24 cellular contexts compared by ENCODE assay signal in the genomic region with DNA sequence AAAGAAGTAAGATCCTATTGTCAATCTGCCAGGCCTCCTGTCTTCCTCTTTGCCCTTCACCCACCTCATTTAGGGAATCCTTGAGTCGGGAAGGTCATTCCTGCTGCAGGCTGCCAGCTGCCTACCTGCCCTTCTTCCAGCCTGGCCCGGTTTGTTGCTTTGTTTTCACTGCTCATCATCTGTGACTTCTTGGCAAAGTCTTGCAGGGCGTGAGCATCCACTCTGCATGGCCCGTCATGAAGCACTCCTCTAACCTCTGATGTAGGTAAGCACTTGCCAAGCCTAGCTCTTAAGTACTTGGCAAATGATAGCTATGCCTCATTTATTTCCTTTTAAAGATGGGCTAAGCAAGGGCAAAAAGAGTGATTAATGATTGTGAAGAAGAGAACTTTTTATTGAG.
"Had no signal": no experiment of that assay in that cellular context is flagged by ENCODE, and none has a peak within 500 bp of the region (broad histone marks: within the 10 kb centered on the region; RNA-seq: fewer than 3 reads in every experiment).

No MANE protein-coding gene starts in this region.

- DNase-seq: activated CD4-positive, alpha-beta T cell treated with anti-CD3 and anti-CD28 coated beads for 36 hours; activated CD4-positive, CD25-positive, alpha-beta regulatory T cell; activated CD8-positive, alpha-beta memory T cell treated with anti-CD3 and anti-CD28 coated beads, Interleukin-2, amount 10 ng/mL, durations not matched to agents 7 days and 5 days; activated CD8-positive, alpha-beta T cell treated with anti-CD3 and anti-CD28 coated beads, Interleukin-2, amount 10 ng/mL, durations not matched to agents 7 days and 5 days; activated T-cell treated with anti-CD3 and anti-CD28 coated beads, Interleukin-2, amount 50 U/mL, for 48 hours; central memory CD4-positive, alpha-beta T cell; foreskin keratinocyte; heart left ventricle; hypothalamus; kidney glomerular epithelial cell; natural killer cell; occipital lobe; stimulated activated CD4-positive, alpha-beta T cell treated with anti-CD3 and anti-CD28 coated beads, Interleukin-1b, Interleukin-23, amount 100 ng/mL, for 48 hours; stimulated activated naive B cell treated with anti-CD40 and anti-IgM and Interleukin-4, amounts not matched to agents 10 μg/mL and 1 μg/mL and 100 μg/mL, for 72 hours; stomach; tibial artery had no signal

- H3K4me1 ChIP-seq: breast epithelium, esophagus muscularis mucosa, foreskin keratinocyte, heart left ventricle, right atrium auricular region, stomach, tibial artery had no signal

- H3K4me3 ChIP-seq: breast epithelium, esophagus muscularis mucosa, heart left ventricle, lung, neural progenitor cell, right atrium auricular region, smooth muscle cell, stomach, tibial artery had no signal

- H3K27me3 ChIP-seq: breast epithelium, esophagus muscularis mucosa, foreskin keratinocyte, heart left ventricle, neural progenitor cell, right atrium auricular region, stomach, tibial artery had no signal

- ATAC-seq: activated CD4-positive, alpha-beta T cell treated with anti-CD3 and anti-CD28 coated beads for 36 hours; activated CD8-positive, alpha-beta memory T cell treated with anti-CD3 and anti-CD28 coated beads, Interleukin-2, amount 10 ng/mL, durations not matched to agents 7 days and 5 days; activated CD8-positive, alpha-beta T cell treated with anti-CD3 and anti-CD28 coated beads, Interleukin-2, amount 10 ng/mL, durations not matched to agents 7 days and 5 days; activated naive CD4-positive, alpha-beta T cell treated with anti-CD3 and anti-CD28 coated beads, Interleukin-2, amount 50 U/mL, for 72 hours; foreskin keratinocyte; heart left ventricle; left lobe of liver; natural killer cell; stimulated activated naive B cell treated with anti-CD40 and anti-IgM and Interleukin-4, amounts not matched to agents 10 μg/mL and 1 μg/mL and 100 μg/mL, for 72 hours had no signal

- H3K27ac ChIP-seq: breast epithelium, esophagus muscularis mucosa, foreskin keratinocyte, heart left ventricle, neural progenitor cell, right atrium auricular region, stomach, tibial artery had no signal

- H3K36me3 ChIP-seq: breast epithelium, esophagus muscularis mucosa, heart left ventricle, neural progenitor cell, right atrium auricular region, stomach, tibial artery had no signal

- H3K9me3 ChIP-seq: breast epithelium, esophagus muscularis mucosa, heart left ventricle, right atrium auricular region, stomach, tibial artery had no signal
